In the genomic region with DNA sequence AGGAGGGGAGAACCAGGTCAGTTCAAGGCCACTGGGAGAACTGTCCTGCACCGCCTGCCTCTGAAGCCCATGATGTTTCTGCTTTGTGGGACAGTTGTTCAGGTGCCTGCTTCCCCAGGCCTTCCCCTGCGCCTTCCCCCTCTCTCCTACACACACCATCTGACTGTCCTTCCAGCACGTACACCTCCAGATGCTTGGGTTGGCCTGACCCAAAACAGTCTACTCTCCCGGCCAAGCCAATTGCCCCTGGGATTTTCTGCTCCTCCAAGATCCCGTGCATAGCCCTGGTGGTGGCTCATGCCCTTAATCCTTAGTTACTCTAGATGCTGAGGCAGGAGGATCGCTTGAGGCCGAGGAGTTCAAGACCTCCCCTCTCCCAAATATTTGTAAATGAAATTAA, we compare ENCODE assay signal across 8 cellular contexts. TPM values are rescaled to one million over a fixed set of nuclear protein-coding genes. Genes with fewer than 3 reads are reported as not detected.
DNase-seq lines count a peak whose midpoint lies in the region; ATAC-seq and TF ChIP-seq lines count a peak whose summit lies in the region.

No MANE protein-coding gene starts in this region.

- peak overlapping the region; percentile 88 for H3K4me3 Mint-ChIP-seq in activated T-cell treated with anti-CD3 and anti-CD28 coated beads, Interleukin-2, amount 50 U/mL, for 24 hours
- peak overlapping the region; percentile 78 for H3K4me3 Mint-ChIP-seq in activated naive CD8-positive, alpha-beta T cell treated with anti-CD3 and anti-CD28 coated beads, Interleukin-2, amount 50 U/mL, for 24 hours

- intact Hi-C loops in thyroid gland (cut with DNase I): loop anchor here (5.0 kb wide), 1 partner anchor 116 kb away; no protein-coding TSS in a partner anchor

- H3K4me1 Mint-ChIP-seq in activated T-cell treated with anti-CD3 and anti-CD28 coated beads, Interleukin-2, amount 50 U/mL, for 24 hours (ENCODE audit: low read depth): peaks cover 32% of the 10 kb centered on the region
- peaks cover 26% of the 10 kb centered on the region for H3K4me1 Mint-ChIP-seq in activated naive CD8-positive, alpha-beta T cell treated with anti-CD3 and anti-CD28 coated beads, Interleukin-2, amount 50 U/mL, for 24 hours

- H3K27ac ChIP-seq in lung (ENCODE audit: low read depth in 1 of 2, low read length in 1 of 2) (peak overlapping the region; percentile 90 to 95), thyroid gland (peak overlapping the region; percentile 86 to 91 (median 87))

- H3K27me3 ChIP-seq in lung (ENCODE audit: control insufficient read depth, insufficient read depth): no peaks in the 10 kb centered on the region
- H3K27me3 ChIP-seq in thyroid gland: no peaks in the 10 kb centered on the region

- peaks cover 0 to 12% of the 10 kb centered on the region in 2 donors for H3K36me3 ChIP-seq in lung (ENCODE audit: control insufficient read depth in 2 of 2, insufficient read depth in 2 of 2, low read length in 2 of 2)
- peaks cover 0 to 10% of the 10 kb centered on the region in 2 donors for H3K36me3 ChIP-seq in thyroid gland

- H3K9me3 ChIP-seq in lung (ENCODE audit: control insufficient read depth in 2 of 2, insufficient read depth in 1 of 2, low read length in 1 of 2): no peaks in the 10 kb centered on the region
- H3K9me3 ChIP-seq in thyroid gland: no peaks in the 10 kb centered on the region

- H3K4me3 ChIP-seq in lung: no peak overlapping the region
- no peak overlapping the region for H3K4me3 ChIP-seq in thyroid gland (replicated peaks in 1 of 3)

- H3K36me3 Mint-ChIP-seq in activated T-cell treated with anti-CD3 and anti-CD28 coated beads, Interleukin-2, amount 50 U/mL, for 24 hours (ENCODE audit: low read depth): peaks cover 37% of the 10 kb centered on the region
- H3K36me3 Mint-ChIP-seq in activated naive CD8-positive, alpha-beta T cell treated with anti-CD3 and anti-CD28 coated beads, Interleukin-2, amount 50 U/mL, for 24 hours (ENCODE audit: low read depth): peaks cover 8% of the 10 kb centered on the region

- WGBS in lung, 2 donors: 89 to 92% methylated on average over 7 of the region's 7 CpGs
- 76 to 87% methylated on average over 7 of the region's 7 CpGs for WGBS in thyroid gland, 2 donors

- no peak for TF ChIP-seq POLR2A in thyroid gland (IDR thresholded peaks at IDR 0.05)

- no peak for DNase-seq in activated T-cell treated with anti-CD3 and anti-CD28 coated beads, Interleukin-2, amount 50 U/mL, for 24 hours
- DNase-seq in activated T-cell treated with anti-CD3 and anti-CD28 coated beads for 4 hours (no peak), lung (ENCODE audit: low spot score) (no peak), thyroid gland (no peak), cerebellar nuclear complex (lab: John Stamatoyannopoulos, UW) (no peak)
- peak; percentile 8 for DNase-seq in activated naive CD8-positive, alpha-beta T cell treated with anti-CD3 and anti-CD28 coated beads, Interleukin-2, amount 50 U/mL, for 24 hours
- DNase-seq in activated effector memory CD4-positive, alpha-beta T cell treated with Interleukin-2 at 50 U/mL for 16 hours: no peak

- H3K4me1 ChIP-seq in lung (ENCODE audit: control insufficient read depth in 2 of 2, insufficient read depth in 2 of 2, low read length in 2 of 2) (peaks cover 0 to 6% of the 10 kb centered on the region in 2 donors), thyroid gland (peaks cover 19 to 26% of the 10 kb centered on the region in 2 donors)

- ATAC-seq in activated naive CD8-positive, alpha-beta T cell treated with anti-CD3 and anti-CD28 coated beads, Interleukin-2, amount 50 U/mL, for 24 hours: no peak
- ATAC-seq in lung (ENCODE audit: insufficient read depth, low FRiP score) (no peak), HG03442 (IDR thresholded peaks at IDR 0.05; ENCODE audit: unreplicated experiment) (no peak)

- no peaks in the 10 kb centered on the region for H3K27me3 Mint-ChIP-seq in activated T-cell treated with anti-CD3 and anti-CD28 coated beads, Interleukin-2, amount 50 U/mL, for 24 hours
- H3K27me3 Mint-ChIP-seq in activated naive CD8-positive, alpha-beta T cell treated with anti-CD3 and anti-CD28 coated beads, Interleukin-2, amount 50 U/mL, for 24 hours: peaks cover 8% of the 10 kb centered on the region

- peak overlapping the region; percentile 93 for H3K27ac Mint-ChIP-seq in activated T-cell treated with anti-CD3 and anti-CD28 coated beads, Interleukin-2, amount 50 U/mL, for 24 hours
- peak overlapping the region; percentile 94 for H3K27ac Mint-ChIP-seq in activated naive CD8-positive, alpha-beta T cell treated with anti-CD3 and anti-CD28 coated beads, Interleukin-2, amount 50 U/mL, for 24 hours

- H3K9me3 Mint-ChIP-seq in activated T-cell treated with anti-CD3 and anti-CD28 coated beads, Interleukin-2, amount 50 U/mL, for 24 hours: no peaks in the 10 kb centered on the region
- no peaks in the 10 kb centered on the region for H3K9me3 Mint-ChIP-seq in activated naive CD8-positive, alpha-beta T cell treated with anti-CD3 and anti-CD28 coated beads, Interleukin-2, amount 50 U/mL, for 24 hours

- TF ChIP-seq CTCF in lung (IDR thresholded peaks at IDR 0.05; ENCODE audit: control extremely low read depth, extremely low read depth): no peak
- TF ChIP-seq CTCF in thyroid gland (IDR thresholded peaks at IDR 0.05): no peak

RNA-seq across cellular contexts. Expression of a gene that starts 0.7 kb away (rescaled TPM):
- 10 to 100 TPM; 31.2 to 43.2 TPM for total RNA-seq in lung
- 10 to 100 TPM; 20.1 to 28.5 TPM for polyA plus RNA-seq in lung
- total RNA-seq in thyroid gland: 10 to 100 TPM; 30.2 to 50.1 (median 34.7) TPM

RNA-seq across cellular contexts. Expression of a gene that starts 9.3 kb away (rescaled TPM):
- total RNA-seq in lung (under 1 TPM in 1 of 2 donors, not detected in 1; 0.37 TPM), thyroid gland (under 1 TPM in 1 of 4 donors, not detected in 3; 0.67 TPM)
- under 1 TPM; 0.14 to 0.35 TPM for polyA plus RNA-seq in lung

RNA-seq across cellular contexts. Expression of a gene that starts 30.3 kb away (rescaled TPM):
- 1 to 10 TPM; 4.7 to 6.4 TPM for total RNA-seq in lung
- under 1 TPM; 0.73 to 0.90 TPM for polyA plus RNA-seq in lung
- total RNA-seq in thyroid gland: 1 to 10 TPM in 3 of 4 donors, under 1 TPM in 1; 0.78 to 3.2 (median 1.6) TPM

RNA-seq across cellular contexts. Expression of a gene that starts 52.0 kb away (rescaled TPM):
- total RNA-seq in lung (10 to 100 TPM; 77.7 to 79.2 TPM), thyroid gland (100 to 1,000 TPM in 3 of 4 donors, 10 to 100 TPM in 1; 97.3 to 193 (median 143) TPM)
- polyA plus RNA-seq in lung: 10 to 100 TPM; 23.5 to 64.1 TPM

RNA-seq across cellular contexts. Expression of a gene that starts 54.6 kb away (rescaled TPM):
- total RNA-seq in lung: 1 to 10 TPM; 1.3 to 2.6 TPM
- polyA plus RNA-seq in lung: 1 to 10 TPM; 2.5 to 2.6 TPM
- total RNA-seq in thyroid gland: 10 to 100 TPM in 1 of 4 donors, 1 to 10 TPM in 1, under 1 TPM in 1, not detected in 1; 0.63 to 31.6 (median 3.5) TPM
